10 cellular contexts compared by ENCODE assay signal in the genomic region with DNA sequence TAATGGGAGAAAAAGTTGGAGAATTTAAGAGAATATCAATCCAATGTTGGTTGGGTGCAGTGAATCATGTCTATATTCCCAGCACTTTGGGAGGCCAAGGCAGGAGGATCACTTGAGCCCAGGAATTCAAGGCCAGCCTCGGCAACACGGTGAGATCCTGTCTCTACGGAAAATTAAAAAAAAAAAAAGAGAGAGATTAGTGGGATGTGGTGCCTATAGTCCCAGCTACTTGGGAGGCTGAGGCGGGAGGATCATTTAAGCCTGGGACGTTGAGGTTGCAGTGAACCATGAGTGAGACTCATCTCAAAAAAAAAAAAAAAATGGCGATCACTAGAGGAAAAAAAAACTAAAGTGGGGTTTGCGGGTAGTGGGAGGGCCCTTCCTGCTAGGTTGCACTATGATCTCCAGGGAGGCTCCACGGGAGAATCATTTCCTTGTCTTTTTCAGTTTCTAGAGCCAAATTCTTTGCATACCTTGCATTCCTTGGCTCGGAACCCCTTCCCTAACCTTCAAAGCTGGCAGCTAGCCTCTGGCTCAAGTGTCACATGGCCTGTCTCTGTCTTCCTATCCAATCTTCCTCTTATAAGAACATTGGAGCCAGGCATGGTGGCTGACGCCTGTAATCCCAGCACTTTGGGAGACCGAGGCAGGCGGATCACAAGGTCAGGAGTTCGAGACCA. TPM values are rescaled to one million over a fixed set of nuclear protein-coding genes. Genes with fewer than 3 reads are reported as not detected.
A peak's percentile ranks its signal among the peaks of the same experiment; 100 is the strongest.
DNase-seq lines count a peak whose midpoint lies in the region; ATAC-seq and TF ChIP-seq lines count a peak whose summit lies in the region.
"Had no signal": no experiment of that assay in that cellular context is flagged by ENCODE, and none has a peak within 500 bp of the region (broad histone marks: within the 10 kb centered on the region; RNA-seq: fewer than 3 reads in every experiment).

No MANE protein-coding gene starts in this region.

- peaks cover 12% of the 10 kb centered on the region for H3K4me1 Mint-ChIP-seq in mesothelial cell of epicardium

- TF ChIP-seq CTCF in AG10803 (conservative IDR thresholded peaks at IDR 0.05; ENCODE audit: low read length) (no peak), epithelial cell of proximal tubule (conservative IDR thresholded peaks at IDR 0.05; ENCODE audit: low read depth, low read length) (no peak), mesothelial cell of epicardium (IDR thresholded peaks at IDR 0.05; ENCODE audit: unreplicated experiment) (no peak)

- H3K27ac Mint-ChIP-seq in mesothelial cell of epicardium: peak overlapping the region; percentile 93

- H3K4me3 Mint-ChIP-seq in mesothelial cell of epicardium: no peak overlapping the region

- ATAC-seq in GM21367 (IDR thresholded peaks at IDR 0.05; ENCODE audit: unreplicated experiment): no peak
- no peak for ATAC-seq in GM19035 (IDR thresholded peaks at IDR 0.05; ENCODE audit: unreplicated experiment)

- no peaks in the 10 kb centered on the region for H3K9me3 Mint-ChIP-seq in mesothelial cell of epicardium

- H3K4me3 ChIP-seq in AG10803 (ENCODE audit: low read length) (no peak overlapping the region), epithelial cell of proximal tubule (ENCODE audit: low read depth, low read length) (no peak overlapping the region)
- H3K4me3 ChIP-seq: tibial nerve had no signal

- H3K27me3 Mint-ChIP-seq in mesothelial cell of epicardium (ENCODE audit: low read depth): no peaks in the 10 kb centered on the region

- DNase-seq in AG10803 (ENCODE audit: low read depth): peak; percentile 99
- peak; percentile 24 to 78 for DNase-seq in NCI-H446 (lab: John Stamatoyannopoulos, UW)
- DNase-seq in epithelial cell of proximal tubule (ENCODE audit: low read depth): peak; percentile 74
- peak in 1 of 2 experiments; percentile 44 for DNase-seq in mesothelial cell of epicardium (ENCODE audit: low spot score in 2 of 2, unreplicated experiment in 2 of 2)
- no peak for DNase-seq in CD1c-positive myeloid dendritic cell (ENCODE audit: extremely low spot score)
- no peak for DNase-seq in NCI-H748 (lab: John Stamatoyannopoulos, UW; ENCODE audit: unreplicated experiment)
- DNase-seq: activated naive CD4-positive, alpha-beta T cell treated with Interleukin-2 at 50 U/mL for 16 hours had no signal

- H3K36me3 Mint-ChIP-seq in mesothelial cell of epicardium: peaks cover under 1% of the 10 kb centered on the region

RNA-seq across cellular contexts. Expression of gene ERCC2, which starts 5.8 kb away (rescaled TPM):
- total RNA-seq in epithelial cell of proximal tubule (32.2 and 34.8 TPM in 2 replicates), mesothelial cell of epicardium (62.7 to 64.4 TPM (median 64.1 TPM) in 3 replicates)

RNA-seq across cellular contexts. Expression of gene PPP1R13L, which starts 28.7 kb away (rescaled TPM):
- total RNA-seq in epithelial cell of proximal tubule (15.2 and 16.8 TPM in 2 replicates), mesothelial cell of epicardium (58.0 to 64.0 TPM (median 58.7 TPM) in 3 replicates)

RNA-seq across cellular contexts. Expression of gene POLR1G, which starts 30.3 kb away (rescaled TPM):
- total RNA-seq in epithelial cell of proximal tubule (14.5 and 30.7 TPM in 2 replicates), mesothelial cell of epicardium (6.7 to 7.5 TPM (median 6.7 TPM) in 3 replicates)

RNA-seq across cellular contexts. Expression of gene KLC3, which starts 35.6 kb away (rescaled TPM):
- total RNA-seq in epithelial cell of proximal tubule: 4.0 and 7.8 TPM in 2 replicates
- 6.4 to 8.0 TPM (median 6.9 TPM) in 3 replicates for total RNA-seq in mesothelial cell of epicardium
- total RNA-seq: tibial nerve had no signal

RNA-seq across cellular contexts. Expression of gene ERCC1, which starts 47.5 kb away (rescaled TPM):
- total RNA-seq in epithelial cell of proximal tubule: 66.6 and 71.6 TPM in 2 replicates
- total RNA-seq in mesothelial cell of epicardium: 92.8 to 100 TPM (median 96.4 TPM) in 3 replicates

Comparison
In these comparisons a context has a peak if more than half of its experiments do, and no peak if none do; other contexts are left out.
1. DNase-seq: peak in AG10803 (single experiment), NCI-H446 (2 of 2) and epithelial cell of proximal tubule (single experiment); none in CD1c-positive myeloid dendritic cell (single experiment) and NCI-H748 (single experiment).